ENCODE assay signal across 19 cellular contexts in genomic region chr3:101020616-101021015, GRCh38. TPM values are rescaled to one million over a fixed set of nuclear protein-coding genes. Genes with fewer than 3 reads are reported as not detected.
"Had no signal": no experiment of that assay in that cellular context is flagged by ENCODE, and none has a peak within 500 bp of the region (broad histone marks: within the 10 kb centered on the region; RNA-seq: fewer than 3 reads in every experiment).

No MANE protein-coding gene starts in this region.

- H3K4me3 ChIP-seq: ascending aorta, left lung, transverse colon had no signal

- DNase-seq: activated CD4-positive, alpha-beta T cell treated with anti-CD3 and anti-CD28 coated beads, Interleukin-2, amount 10 ng/mL, durations not matched to agents 7 days and 5 days; activated CD8-positive, alpha-beta memory T cell treated with anti-CD3 and anti-CD28 coated beads for 24 hours; activated naive CD4-positive, alpha-beta T cell; activated naive CD8-positive, alpha-beta T cell treated with anti-CD3 and anti-CD28 coated beads, Interleukin-2, amount 10 ng/mL, durations not matched to agents 7 days and 5 days; central memory CD4-positive, alpha-beta T cell; effector memory CD4-positive, alpha-beta T cell; hippocampal formation; kidney; left lung; naive thymus-derived CD8-positive, alpha-beta T cell; posterior cingulate gyrus; retina; stimulated activated CD4-positive, alpha-beta T cell treated with anti-CD3 and anti-CD28 coated beads, Interleukin-15, amount 100 ng/mL, for 24 hours; stimulated activated CD4-positive, alpha-beta T cell treated with anti-CD3 and anti-CD28 coated beads, Interleukin-4, amount 100 ng/mL, for 1 hour; stimulated activated naive CD4-positive, alpha-beta T cell treated with Interleukin-2 at 50 U/mL for 16 hours; substantia nigra; transverse colon had no signal

- H3K4me1 ChIP-seq: left lung, transverse colon had no signal

- H3K9me3 ChIP-seq: ascending aorta, left lung, transverse colon had no signal

- H3K27ac ChIP-seq: ascending aorta, left lung, transverse colon had no signal

- ATAC-seq: left lung; naive thymus-derived CD8-positive, alpha-beta T cell had no signal

- H3K36me3 ChIP-seq: ascending aorta, left lung, transverse colon had no signal

- H3K27me3 ChIP-seq: ascending aorta, left lung, transverse colon had no signal

RNA-seq across cellular contexts. Expression of gene ABI3BP, which starts 27.4 kb away (rescaled TPM):
- total RNA-seq: activated CD4-positive, alpha-beta T cell treated with anti-CD3 and anti-CD28 coated beads, Interleukin-2, amount 10 ng/mL, durations not matched to agents 7 days and 5 days; activated T-helper 1 cell treated with anti-CD3 and anti-CD28 coated beads, Interleukin-12 subunit alpha, Interleukin-12 subunit beta, Interleukin-2, Interleukin-4 antibody, amounts not matched to agents 30 ng/mL and 10 ng/mL and 1 ng/mL, durations not matched to agents 14 hours and 24 hours and 36 hours; naive thymus-derived CD8-positive, alpha-beta T cell had no signal
